9 cellular contexts compared by ENCODE assay signal in genomic region chr2:41836944-41837343, GRCh38.
DNase-seq lines count a peak whose midpoint lies in the region; ATAC-seq lines count a peak whose summit lies in the region.
"Had no signal": no experiment of that assay in that cellular context is flagged by ENCODE, and none has a peak within 500 bp of the region (broad histone marks: within the 10 kb centered on the region; RNA-seq: fewer than 3 reads in every experiment).

No MANE protein-coding gene starts in this region.

- H3K4me3 Mint-ChIP-seq in activated CD8-positive, alpha-beta memory T cell treated with anti-CD3 and anti-CD28 coated beads, Interleukin-2, amount 10 ng/mL, durations not matched to agents 7 days and 5 days: no peak overlapping the region
- no peak overlapping the region for H3K4me3 Mint-ChIP-seq in stimulated activated effector memory CD8-positive, alpha-beta T cell treated with anti-CD3 and anti-CD28 coated beads, Interleukin-12 subunit alpha, Interleukin-12 subunit beta, amount 100 ng/mL, for 72 hours

- H3K36me3 Mint-ChIP-seq in activated CD8-positive, alpha-beta memory T cell treated with anti-CD3 and anti-CD28 coated beads, Interleukin-2, amount 10 ng/mL, durations not matched to agents 7 days and 5 days: no peaks in the 10 kb centered on the region
- H3K36me3 Mint-ChIP-seq in stimulated activated effector memory CD8-positive, alpha-beta T cell treated with anti-CD3 and anti-CD28 coated beads, Interleukin-12 subunit alpha, Interleukin-12 subunit beta, amount 100 ng/mL, for 72 hours: peaks cover 5% of the 10 kb centered on the region

- H3K4me1 Mint-ChIP-seq in activated CD8-positive, alpha-beta memory T cell treated with anti-CD3 and anti-CD28 coated beads, Interleukin-2, amount 10 ng/mL, durations not matched to agents 7 days and 5 days: peaks cover 10% of the 10 kb centered on the region
- H3K4me1 Mint-ChIP-seq in stimulated activated effector memory CD8-positive, alpha-beta T cell treated with anti-CD3 and anti-CD28 coated beads, Interleukin-12 subunit alpha, Interleukin-12 subunit beta, amount 100 ng/mL, for 72 hours: peaks cover 6% of the 10 kb centered on the region

- H3K9me3 Mint-ChIP-seq in activated CD8-positive, alpha-beta memory T cell treated with anti-CD3 and anti-CD28 coated beads, Interleukin-2, amount 10 ng/mL, durations not matched to agents 7 days and 5 days (ENCODE audit: low read depth): no peaks in the 10 kb centered on the region
- no peaks in the 10 kb centered on the region for H3K9me3 Mint-ChIP-seq in stimulated activated effector memory CD8-positive, alpha-beta T cell treated with anti-CD3 and anti-CD28 coated beads, Interleukin-12 subunit alpha, Interleukin-12 subunit beta, amount 100 ng/mL, for 72 hours

- H3K27me3 Mint-ChIP-seq in activated CD8-positive, alpha-beta memory T cell treated with anti-CD3 and anti-CD28 coated beads, Interleukin-2, amount 10 ng/mL, durations not matched to agents 7 days and 5 days: peaks cover 43% of the 10 kb centered on the region

- CTCF ChIA-PET in activated CD8-positive, alpha-beta memory T cell treated with anti-CD3 and anti-CD28 coated beads, Interleukin-2, amount 10 ng/mL, durations not matched to agents 7 days and 5 days (lab: Charles Lee): interaction anchor here (1.3 kb wide), 1 partner anchor 33 kb away, joined by 4 read pairs; no protein-coding TSS in a partner anchor

- H3K27ac Mint-ChIP-seq in activated CD8-positive, alpha-beta memory T cell treated with anti-CD3 and anti-CD28 coated beads, Interleukin-2, amount 10 ng/mL, durations not matched to agents 7 days and 5 days: no peak overlapping the region
- no peak overlapping the region for H3K27ac Mint-ChIP-seq in stimulated activated effector memory CD8-positive, alpha-beta T cell treated with anti-CD3 and anti-CD28 coated beads, Interleukin-12 subunit alpha, Interleukin-12 subunit beta, amount 100 ng/mL, for 72 hours

- peak; percentile 47 for DNase-seq in activated CD8-positive, alpha-beta memory T cell treated with anti-CD3 and anti-CD28 coated beads, Interleukin-2, amount 10 ng/mL, durations not matched to agents 7 days and 5 days
- no peak for DNase-seq in activated CD8-positive, alpha-beta memory T cell treated with anti-CD3 and anti-CD28 coated beads for 24 hours
- DNase-seq in OCI-M2 (lab: John Stamatoyannopoulos, UW; ENCODE audit: unreplicated experiment) (peak; percentile 34), ecto neural progenitor cell (ENCODE audit: low spot score) (peak; percentile 69), renal cortical epithelial cell (ENCODE audit: low read depth) (peak; percentile 57)
- no peak for DNase-seq in stimulated activated effector memory CD8-positive, alpha-beta T cell treated with anti-CD3 and anti-CD28 coated beads, Interleukin-12 subunit alpha, Interleukin-12 subunit beta, amount 100 ng/mL, for 72 hours (ENCODE audit: low spot score in 2 of 2)

- no peak for ATAC-seq in activated CD8-positive, alpha-beta memory T cell treated with anti-CD3 and anti-CD28 coated beads, Interleukin-2, amount 10 ng/mL, durations not matched to agents 7 days and 5 days
- ATAC-seq in HG03039 (IDR thresholded peaks at IDR 0.05; ENCODE audit: unreplicated experiment) (no peak), GM19328 (IDR thresholded peaks at IDR 0.05; ENCODE audit: unreplicated experiment) (no peak)
- no peak for ATAC-seq in stimulated activated effector memory CD8-positive, alpha-beta T cell treated with anti-CD3 and anti-CD28 coated beads, Interleukin-12 subunit alpha, Interleukin-12 subunit beta, amount 100 ng/mL, for 72 hours
- ATAC-seq: heart right ventricle had no signal

Comparison
In these comparisons a context has a peak if more than half of its experiments do, and no peak if none do; other contexts are left out.
1. DNase-seq: peak in activated CD8-positive, alpha-beta memory T cell treated with anti-CD3 and anti-CD28 coated beads, Interleukin-2, amount 10 ng/mL, durations not matched to agents 7 days and 5 days (single experiment), OCI-M2 (single experiment), ecto neural progenitor cell (single experiment) and renal cortical epithelial cell (single experiment); none in activated CD8-positive, alpha-beta memory T cell treated with anti-CD3 and anti-CD28 coated beads for 24 hours (single experiment) and stimulated activated effector memory CD8-positive, alpha-beta T cell treated with anti-CD3 and anti-CD28 coated beads, Interleukin-12 subunit alpha, Interleukin-12 subunit beta, amount 100 ng/mL, for 72 hours (0 of 2).